In genomic region chr5:137833463-137833862, GRCh38 we compare ENCODE assay signal across 1 cellular context.
TF ChIP-seq lines count a peak whose summit lies in the region.

No MANE protein-coding gene starts in this region.

TF ChIP-seq in HEK293, 187 proteins besides CTCF, POLR2A, EP300 and RAD21 (continued from another document):
- TF ChIP-seq INSM2 (tag by site-specific recombination; IDR thresholded peaks at IDR 0.05) (peak; percentile 94), ZNF660 (tag by site-specific recombination; IDR thresholded peaks at IDR 0.05) (peak; percentile 53; the same call in 1 of the 2 replicates), BCL11A (tag by site-specific recombination; IDR thresholded peaks at IDR 0.05; ENCODE audit: low read depth) (peak; percentile 86; the same call in 1 of the 2 replicates), KLF10 (tag by site-specific recombination; IDR thresholded peaks at IDR 0.05) (peak; percentile 31; the same call in 1 of the 2 replicates), MYNN (tag by site-specific recombination; IDR thresholded peaks at IDR 0.05; ENCODE audit: borderline replicate concordance) (0 out of 2 replicates have a peak, but pooled peaks have one; percentile 59), ZNF555 (tag by site-specific recombination; conservative IDR thresholded peaks at IDR 0.05) (no peak), PRDM10 (tag by site-specific recombination; IDR thresholded peaks at IDR 0.05) (peak; percentile 49), KLF8 (tag by site-specific recombination; IDR thresholded peaks at IDR 0.05) (peak; percentile 83), PRDM6 (tag by site-specific recombination; IDR thresholded peaks at IDR 0.05) (peak; percentile 81), GFI1B (tag by site-specific recombination; IDR thresholded peaks at IDR 0.05) (0 out of 2 replicates have a peak, but pooled peaks have one; percentile 36), REPIN1 (tag by site-specific recombination; IDR thresholded peaks at IDR 0.05; ENCODE audit: low read depth) (no peak), YY2 (tag by site-specific recombination; IDR thresholded peaks at IDR 0.05) (peak; percentile 69; the same call in 1 of the 2 replicates)
TF ChIP-seq in HEK293: peak in this region for 49.
